In the genomic region with DNA sequence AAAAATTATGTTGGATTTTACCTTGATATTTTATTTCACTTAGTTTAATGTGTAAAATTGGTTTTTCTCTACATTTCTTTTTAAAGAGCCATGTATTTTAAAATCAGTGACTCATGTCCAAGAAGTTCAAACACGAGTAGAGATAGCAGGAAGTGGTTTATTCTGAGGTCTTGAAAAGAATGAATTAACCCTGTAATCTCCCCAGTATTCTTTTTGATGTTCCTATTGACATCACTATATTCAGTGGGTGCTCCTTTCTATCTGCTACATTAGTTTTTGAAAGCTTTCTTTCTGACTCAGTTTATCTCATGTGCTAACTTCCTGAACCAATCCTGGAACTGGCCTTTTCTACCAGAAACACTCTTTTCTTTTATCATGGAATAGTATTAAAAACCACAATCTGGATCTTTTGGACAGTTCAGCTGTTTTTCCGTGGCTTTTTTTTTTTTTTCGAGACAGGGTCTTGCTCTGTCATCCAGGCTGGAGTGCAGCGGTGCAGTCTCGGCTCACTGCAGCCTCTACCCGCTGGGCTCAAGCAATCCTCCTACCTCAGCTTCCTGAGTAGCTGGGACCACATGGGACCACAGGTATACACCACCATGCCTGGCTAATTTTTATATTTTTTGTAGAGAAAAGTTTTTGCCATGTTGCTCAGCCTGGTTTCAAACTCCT, we compare ENCODE assay signal across 13 cellular contexts.
DNase-seq lines count a peak whose midpoint lies in the region; ATAC-seq and TF ChIP-seq lines count a peak whose summit lies in the region.
"Had no signal": no experiment of that assay in that cellular context is flagged by ENCODE, and none has a peak within 500 bp of the region (broad histone marks: within the 10 kb centered on the region; RNA-seq: fewer than 3 reads in every experiment).

No MANE protein-coding gene starts in this region.

- H3K36me3 ChIP-seq in mammary epithelial cell (ENCODE audit: insufficient read depth, low read length) = no peaks in the 10 kb centered on the region
- H3K36me3 ChIP-seq: HAP-1 had no signal

- H2AFZ ChIP-seq in mammary epithelial cell (ENCODE audit: low read depth, low read length) = no peak overlapping the region

- H3K4me1 ChIP-seq in mammary epithelial cell (ENCODE audit: insufficient read depth, low read length) = peaks cover 22% of the 10 kb centered on the region
- H3K4me1 ChIP-seq: Caco-2, gastroesophageal sphincter, HAP-1 had no signal

- H3K9me3 Mint-ChIP-seq in MCF 10A (ENCODE audit: unreplicated experiment) (peaks cover 8% of the 10 kb centered on the region), CD14-positive monocyte (peaks cover 2 to 11% (median 8%) of the 10 kb centered on the region in 7 donors)

- TF ChIP-seq CTCF in mammary epithelial cell (conservative IDR thresholded peaks at IDR 0.05 in 1 of 2, IDR thresholded peaks at IDR 0.05 in 1 of 2; ENCODE audit: extremely low read depth in 1 of 2, insufficient read depth in 1 of 2, low read depth in 1 of 2, low read length in 2 of 2) (no peak), MCF 10A (IDR thresholded peaks at IDR 0.05; ENCODE audit: unreplicated experiment) (no peak), CD14-positive monocyte (IDR thresholded peaks at IDR 0.05) (no peak)

- H3K27ac Mint-ChIP-seq in MCF 10A (ENCODE audit: low read depth, unreplicated experiment) (no peak overlapping the region), CD14-positive monocyte (peak overlapping the region in 2 of 7 donors; percentile 20 to 50)

- peak overlapping the region; percentile 60 for H3K4me2 ChIP-seq in mammary epithelial cell (ENCODE audit: insufficient read depth, low read depth, low read length)

- H4K20me1 ChIP-seq in mammary epithelial cell (ENCODE audit: insufficient read depth, low read length) = no peaks in the 10 kb centered on the region

- dilution Hi-C loops in mammary epithelial cell (cut with HindIII; ENCODE audit: low sequenced_read_pairs) = no loop called here

- H3K27ac ChIP-seq in mammary epithelial cell (ENCODE audit: insufficient read depth, low read depth, low read length) = no peak overlapping the region
- H3K27ac ChIP-seq: gastroesophageal sphincter had no signal

- ATAC-seq in GM18873 (IDR thresholded peaks at IDR 0.05; ENCODE audit: low FRiP score, unreplicated experiment) = no peak
- ATAC-seq: gastroesophageal sphincter had no signal

- no peak overlapping the region for H3K4me3 Mint-ChIP-seq in MCF 10A (ENCODE audit: unreplicated experiment)
- H3K4me3 Mint-ChIP-seq in CD14-positive monocyte = no peak overlapping the region

- 77% methylated on average over 6 of the region's 6 CpGs for WGBS in mammary epithelial cell (ENCODE audit: low coverage, missing lambda C conversion rate)

- H3K27me3 Mint-ChIP-seq in MCF 10A (ENCODE audit: insufficient read depth, unreplicated experiment) = no peaks in the 10 kb centered on the region
- peaks cover 0 to 2% (median 0%) of the 10 kb centered on the region in 3 donors for H3K27me3 Mint-ChIP-seq in CD14-positive monocyte (ENCODE audit: low read depth in 3 of 3)

- no peaks in the 10 kb centered on the region for H3K27me3 ChIP-seq in mammary epithelial cell (ENCODE audit: insufficient read depth, low read length)
- H3K27me3 ChIP-seq: gastroesophageal sphincter had no signal

- no peak overlapping the region for H3K9ac ChIP-seq in mammary epithelial cell (ENCODE audit: insufficient read depth, low read length)

- POLR2A ChIA-PET in MCF 10A (lab: Yijun Ruan, JAX) = interaction anchor here (1.5 kb wide), 1 partner anchor 115 kb away, joined by 3 read pairs; the partner anchor contains the start of gene PCCA

- no peak overlapping the region for H3K4me3 ChIP-seq in mammary epithelial cell (replicated peaks in 1 of 3; ENCODE audit: insufficient read depth in 1 of 3, low read depth in 2 of 3, low read length in 3 of 3)
- H3K4me3 ChIP-seq: gastroesophageal sphincter, HAP-1 had no signal

- H3K4me1 Mint-ChIP-seq in MCF 10A (ENCODE audit: insufficient read depth, unreplicated experiment) = no peaks in the 10 kb centered on the region
- peaks cover 17% of the 10 kb centered on the region for H3K4me1 Mint-ChIP-seq in CD14-positive monocyte

- H3K36me3 Mint-ChIP-seq in MCF 10A (ENCODE audit: insufficient read depth, unreplicated experiment) (peaks cover 9% of the 10 kb centered on the region), CD14-positive monocyte (peaks cover 2% of the 10 kb centered on the region in 2 donors)

- no peaks in the 10 kb centered on the region for H3K79me2 ChIP-seq in mammary epithelial cell (ENCODE audit: insufficient read depth, low read length)

- BruUV-seq in mammary epithelial cell (replicated peaks; lab: Mats Ljungman, UMichigan) = no TSS peak
- no TSS peak for BruUV-seq in MCF 10A (replicated peaks; lab: Mats Ljungman, UMichigan)

- CTCF ChIA-PET in mammary epithelial cell (lab: Charles Lee; ENCODE audit: low non-redundant PET) = no interaction called here
- CTCF ChIA-PET in MCF 10A (lab: Yijun Ruan, JAX) = interaction anchor here (1.1 kb wide), 1 partner anchor 31 kb away, joined by 5 read pairs; no protein-coding TSS in a partner anchor

- H3K9me3 ChIP-seq in mammary epithelial cell (replicated peaks; ENCODE audit: insufficient read depth, low read length) = no peaks in the 10 kb centered on the region
- H3K9me3 ChIP-seq: gastroesophageal sphincter, HAP-1 had no signal

- in situ Hi-C loops in mammary epithelial cell (cut with MboI; ENCODE audit: low sequenced_read_pairs in 2 of 2) = no loop called here

- intact Hi-C loops in mammary epithelial cell (cut with micrococcal nuclease) = no loop called here
- intact Hi-C loops in MCF 10A (cut with micrococcal nuclease) = no loop called here
- intact Hi-C loops in CD14-positive monocyte (cut with micrococcal nuclease) = no loop called here

- peak; percentile 47 for DNase-seq in mammary epithelial cell
- DNase-seq in MCF 10A (ENCODE audit: unreplicated experiment) = no peak
- DNase-seq in LHCN-M2 (ENCODE audit: low read depth) = peak; percentile 84
- DNase-seq in central memory CD4-positive, alpha-beta T cell = peak; percentile 54
- DNase-seq in CD14-positive monocyte (ENCODE audit: low spot score) = no peak
- no peak for DNase-seq in dermis blood vessel endothelial cell
- DNase-seq in NCI-H446 treated with DMSO at 0.1 percent for 48 hours (lab: John Stamatoyannopoulos, UW) = no peak
- DNase-seq: Caco-2, NCI-H526, retina had no signal

Comparison
In these comparisons a context has a peak if more than half of its experiments do, and no peak if none do; other contexts are left out.
1. DNase-seq: peak in mammary epithelial cell (single experiment), LHCN-M2 (single experiment) and central memory CD4-positive, alpha-beta T cell (single experiment); none in MCF 10A (single experiment), CD14-positive monocyte (single experiment), dermis blood vessel endothelial cell (single experiment) and NCI-H446 treated with DMSO at 0.1 percent for 48 hours (single experiment).